Comparison of ENCODE assay signal across 2 cellular contexts in the genomic region with DNA sequence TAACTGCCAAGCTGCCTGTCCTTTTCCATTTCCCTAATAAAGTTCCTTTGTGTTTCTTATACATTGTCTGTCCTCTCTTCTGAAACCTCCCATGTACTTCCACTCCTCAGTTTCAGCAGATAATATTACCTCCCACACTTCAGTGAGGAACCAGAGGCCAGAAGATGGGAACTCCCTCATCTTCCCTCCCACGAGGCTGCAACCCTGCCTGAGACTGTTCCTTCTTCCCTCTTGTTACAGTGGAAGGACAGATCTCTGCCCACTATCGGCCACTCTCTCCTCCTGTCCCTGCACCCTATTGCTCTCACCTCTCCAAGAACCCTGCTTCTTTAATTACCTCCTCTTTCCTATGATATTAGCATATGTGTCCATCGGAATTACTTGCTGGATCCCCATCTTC.
TF ChIP-seq lines count a peak whose summit lies in the region.

No MANE protein-coding gene starts in this region.

TF ChIP-seq in GM23338, 12 proteins besides CTCF, POLR2A, EP300 and RAD21 (continues in another document):
- TF ChIP-seq, protein P1, sequence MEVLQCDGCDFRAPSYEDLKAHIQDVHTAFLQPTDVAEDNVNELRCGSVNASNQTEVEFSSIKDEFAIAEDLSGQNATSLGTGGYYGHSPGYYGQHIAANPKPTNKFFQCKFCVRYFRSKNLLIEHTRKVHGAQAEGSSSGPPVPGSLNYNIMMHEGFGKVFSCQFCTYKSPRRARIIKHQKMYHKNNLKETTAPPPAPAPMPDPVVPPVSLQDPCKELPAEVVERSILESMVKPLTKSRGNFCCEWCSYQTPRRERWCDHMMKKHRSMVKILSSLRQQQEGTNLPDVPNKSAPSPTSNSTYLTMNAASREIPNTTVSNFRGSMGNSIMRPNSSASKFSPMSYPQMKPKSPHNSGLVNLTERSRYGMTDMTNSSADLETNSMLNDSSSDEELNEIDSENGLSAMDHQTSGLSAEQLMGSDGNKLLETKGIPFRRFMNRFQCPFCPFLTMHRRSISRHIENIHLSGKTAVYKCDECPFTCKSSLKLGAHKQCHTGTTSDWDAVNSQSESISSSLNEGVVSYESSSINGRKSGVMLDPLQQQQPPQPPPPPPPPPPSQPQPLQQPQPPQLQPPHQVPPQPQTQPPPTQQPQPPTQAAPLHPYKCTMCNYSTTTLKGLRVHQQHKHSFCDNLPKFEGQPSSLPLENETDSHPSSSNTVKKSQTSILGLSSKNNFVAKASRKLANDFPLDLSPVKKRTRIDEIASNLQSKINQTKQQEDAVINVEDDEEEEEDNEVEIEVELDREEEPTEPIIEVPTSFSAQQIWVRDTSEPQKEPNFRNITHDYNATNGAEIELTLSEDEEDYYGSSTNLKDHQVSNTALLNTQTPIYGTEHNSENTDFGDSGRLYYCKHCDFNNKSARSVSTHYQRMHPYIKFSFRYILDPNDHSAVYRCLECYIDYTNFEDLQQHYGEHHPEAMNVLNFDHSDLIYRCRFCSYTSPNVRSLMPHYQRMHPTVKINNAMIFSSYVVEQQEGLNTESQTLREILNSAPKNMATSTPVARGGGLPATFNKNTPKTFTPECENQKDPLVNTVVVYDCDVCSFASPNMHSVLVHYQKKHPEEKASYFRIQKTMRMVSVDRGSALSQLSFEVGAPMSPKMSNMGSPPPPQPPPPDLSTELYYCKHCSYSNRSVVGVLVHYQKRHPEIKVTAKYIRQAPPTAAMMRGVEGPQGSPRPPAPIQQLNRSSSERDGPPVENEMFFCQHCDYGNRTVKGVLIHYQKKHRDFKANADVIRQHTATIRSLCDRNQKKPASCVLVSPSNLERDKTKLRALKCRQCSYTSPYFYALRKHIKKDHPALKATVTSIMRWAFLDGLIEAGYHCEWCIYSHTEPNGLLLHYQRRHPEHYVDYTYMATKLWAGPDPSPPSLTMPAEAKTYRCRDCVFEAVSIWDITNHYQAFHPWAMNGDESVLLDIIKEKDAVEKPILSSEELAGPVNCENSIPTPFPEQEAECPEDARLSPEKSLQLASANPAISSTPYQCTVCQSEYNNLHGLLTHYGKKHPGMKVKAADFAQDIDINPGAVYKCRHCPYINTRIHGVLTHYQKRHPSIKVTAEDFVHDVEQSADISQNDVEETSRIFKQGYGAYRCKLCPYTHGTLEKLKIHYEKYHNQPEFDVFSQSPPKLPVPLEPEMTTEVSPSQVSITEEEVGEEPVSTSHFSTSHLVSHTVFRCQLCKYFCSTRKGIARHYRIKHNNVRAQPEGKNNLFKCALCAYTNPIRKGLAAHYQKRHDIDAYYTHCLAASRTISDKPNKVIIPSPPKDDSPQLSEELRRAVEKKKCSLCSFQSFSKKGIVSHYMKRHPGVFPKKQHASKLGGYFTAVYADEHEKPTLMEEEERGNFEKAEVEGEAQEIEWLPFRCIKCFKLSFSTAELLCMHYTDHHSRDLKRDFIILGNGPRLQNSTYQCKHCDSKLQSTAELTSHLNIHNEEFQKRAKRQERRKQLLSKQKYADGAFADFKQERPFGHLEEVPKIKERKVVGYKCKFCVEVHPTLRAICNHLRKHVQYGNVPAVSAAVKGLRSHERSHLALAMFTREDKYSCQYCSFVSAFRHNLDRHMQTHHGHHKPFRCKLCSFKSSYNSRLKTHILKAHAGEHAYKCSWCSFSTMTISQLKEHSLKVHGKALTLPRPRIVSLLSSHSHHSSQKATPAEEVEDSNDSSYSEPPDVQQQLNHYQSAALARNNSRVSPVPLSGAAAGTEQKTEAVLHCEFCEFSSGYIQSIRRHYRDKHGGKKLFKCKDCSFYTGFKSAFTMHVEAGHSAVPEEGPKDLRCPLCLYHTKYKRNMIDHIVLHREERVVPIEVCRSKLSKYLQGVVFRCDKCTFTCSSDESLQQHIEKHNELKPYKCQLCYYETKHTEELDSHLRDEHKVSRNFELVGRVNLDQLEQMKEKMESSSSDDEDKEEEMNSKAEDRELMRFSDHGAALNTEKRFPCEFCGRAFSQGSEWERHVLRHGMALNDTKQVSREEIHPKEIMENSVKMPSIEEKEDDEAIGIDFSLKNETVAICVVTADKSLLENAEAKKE (CRISPR knock-in tag; IDR thresholded peaks at IDR 0.05) = no peak
- TF ChIP-seq POLR2AphosphoS5 (IDR thresholded peaks at IDR 0.05; ENCODE audit: low read depth) (no peak), EZH2phosphoT487 (IDR thresholded peaks at IDR 0.05; ENCODE audit: unreplicated experiment) (no peak), CREB1 (CRISPR knock-in tag; IDR thresholded peaks at IDR 0.05; ENCODE audit: low read depth) (no peak), STAT1 (IDR thresholded peaks at IDR 0.05; ENCODE audit: unreplicated experiment) (no peak), ZNF114 (CRISPR knock-in tag; IDR thresholded peaks at IDR 0.05) (no peak), NANOG (IDR thresholded peaks at IDR 0.05; ENCODE audit: borderline replicate concordance) (no peak), JUNB (IDR thresholded peaks at IDR 0.05; ENCODE audit: unreplicated experiment) (no peak)
- TF ChIP-seq, protein P2, sequence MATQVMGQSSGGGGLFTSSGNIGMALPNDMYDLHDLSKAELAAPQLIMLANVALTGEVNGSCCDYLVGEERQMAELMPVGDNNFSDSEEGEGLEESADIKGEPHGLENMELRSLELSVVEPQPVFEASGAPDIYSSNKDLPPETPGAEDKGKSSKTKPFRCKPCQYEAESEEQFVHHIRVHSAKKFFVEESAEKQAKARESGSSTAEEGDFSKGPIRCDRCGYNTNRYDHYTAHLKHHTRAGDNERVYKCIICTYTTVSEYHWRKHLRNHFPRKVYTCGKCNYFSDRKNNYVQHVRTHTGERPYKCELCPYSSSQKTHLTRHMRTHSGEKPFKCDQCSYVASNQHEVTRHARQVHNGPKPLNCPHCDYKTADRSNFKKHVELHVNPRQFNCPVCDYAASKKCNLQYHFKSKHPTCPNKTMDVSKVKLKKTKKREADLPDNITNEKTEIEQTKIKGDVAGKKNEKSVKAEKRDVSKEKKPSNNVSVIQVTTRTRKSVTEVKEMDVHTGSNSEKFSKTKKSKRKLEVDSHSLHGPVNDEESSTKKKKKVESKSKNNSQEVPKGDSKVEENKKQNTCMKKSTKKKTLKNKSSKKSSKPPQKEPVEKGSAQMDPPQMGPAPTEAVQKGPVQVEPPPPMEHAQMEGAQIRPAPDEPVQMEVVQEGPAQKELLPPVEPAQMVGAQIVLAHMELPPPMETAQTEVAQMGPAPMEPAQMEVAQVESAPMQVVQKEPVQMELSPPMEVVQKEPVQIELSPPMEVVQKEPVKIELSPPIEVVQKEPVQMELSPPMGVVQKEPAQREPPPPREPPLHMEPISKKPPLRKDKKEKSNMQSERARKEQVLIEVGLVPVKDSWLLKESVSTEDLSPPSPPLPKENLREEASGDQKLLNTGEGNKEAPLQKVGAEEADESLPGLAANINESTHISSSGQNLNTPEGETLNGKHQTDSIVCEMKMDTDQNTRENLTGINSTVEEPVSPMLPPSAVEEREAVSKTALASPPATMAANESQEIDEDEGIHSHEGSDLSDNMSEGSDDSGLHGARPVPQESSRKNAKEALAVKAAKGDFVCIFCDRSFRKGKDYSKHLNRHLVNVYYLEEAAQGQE (IDR thresholded peaks at IDR 0.05; ENCODE audit: unreplicated experiment) = no peak
- TF ChIP-seq, protein P3, sequence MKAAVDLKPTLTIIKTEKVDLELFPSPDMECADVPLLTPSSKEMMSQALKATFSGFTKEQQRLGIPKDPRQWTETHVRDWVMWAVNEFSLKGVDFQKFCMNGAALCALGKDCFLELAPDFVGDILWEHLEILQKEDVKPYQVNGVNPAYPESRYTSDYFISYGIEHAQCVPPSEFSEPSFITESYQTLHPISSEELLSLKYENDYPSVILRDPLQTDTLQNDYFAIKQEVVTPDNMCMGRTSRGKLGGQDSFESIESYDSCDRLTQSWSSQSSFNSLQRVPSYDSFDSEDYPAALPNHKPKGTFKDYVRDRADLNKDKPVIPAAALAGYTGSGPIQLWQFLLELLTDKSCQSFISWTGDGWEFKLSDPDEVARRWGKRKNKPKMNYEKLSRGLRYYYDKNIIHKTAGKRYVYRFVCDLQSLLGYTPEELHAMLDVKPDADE (IDR thresholded peaks at IDR 0.05) = no peak

TF ChIP-seq in endothelial cell of umbilical vein, 7 proteins besides CTCF, POLR2A, EP300 and RAD21:
- no peak for TF ChIP-seq JUN (IDR thresholded peaks at IDR 0.05; ENCODE audit: borderline replicate concordance, insufficient read depth, insufficient read length, low read depth)
- TF ChIP-seq GATA2 (IDR thresholded peaks at IDR 0.05; ENCODE audit: insufficient read depth, insufficient read length, low read depth, low read length) = no peak
- TF ChIP-seq, protein P4, sequence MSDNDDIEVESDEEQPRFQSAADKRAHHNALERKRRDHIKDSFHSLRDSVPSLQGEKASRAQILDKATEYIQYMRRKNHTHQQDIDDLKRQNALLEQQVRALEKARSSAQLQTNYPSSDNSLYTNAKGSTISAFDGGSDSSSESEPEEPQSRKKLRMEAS (IDR thresholded peaks at IDR 0.05; ENCODE audit: insufficient read depth, insufficient read length) = no peak
- TF ChIP-seq FOS (IDR thresholded peaks at IDR 0.05; ENCODE audit: borderline replicate concordance, insufficient read depth, low read length) = no peak
- no peak for TF ChIP-seq POLR2AphosphoS5 (IDR thresholded peaks at IDR 0.05; ENCODE audit: insufficient read depth, low read depth, low read length)
- TF ChIP-seq EZH2 (IDR thresholded peaks at IDR 0.05; ENCODE audit: borderline replicate concordance, low read depth, low read length, severe bottlenecking) = no peak
- TF ChIP-seq MYC (IDR thresholded peaks at IDR 0.05; ENCODE audit: low read depth, low read length) = no peak
